In the genomic region with DNA sequence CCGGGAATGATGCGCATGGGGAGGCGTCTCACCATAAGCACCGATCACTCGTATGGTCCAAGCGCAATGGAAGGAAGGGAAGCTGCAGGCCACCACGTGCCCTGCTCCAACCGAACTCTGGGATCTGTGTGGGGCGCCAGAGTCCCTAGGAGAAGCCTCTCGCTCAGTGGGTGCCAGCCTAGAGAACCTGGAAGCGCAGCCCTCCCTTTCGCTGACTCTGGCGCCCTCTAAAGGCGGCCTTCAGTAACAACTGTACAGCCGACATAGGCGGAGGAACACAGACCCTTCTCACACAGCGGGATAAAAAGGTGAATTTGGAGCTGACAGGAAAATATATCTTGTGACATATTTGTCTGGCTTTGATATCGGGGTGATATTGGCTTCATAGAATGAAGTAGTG, we compare ENCODE assay signal across 8 cellular contexts.
DNase-seq lines count a peak whose midpoint lies in the region; ATAC-seq and TF ChIP-seq lines count a peak whose summit lies in the region.

No MANE protein-coding gene starts in this region.

- H3K36me3 Mint-ChIP-seq in activated CD8-positive, alpha-beta T cell treated with anti-CD3 and anti-CD28 coated beads for 36 hours (ENCODE audit: low read depth), result no peaks in the 10 kb centered on the region

- no peaks in the 10 kb centered on the region for H3K36me3 ChIP-seq in esophagus squamous epithelium
- no peaks in the 10 kb centered on the region for H3K36me3 ChIP-seq in psoas muscle (ENCODE audit: insufficient read depth in 1 of 2, low read depth in 1 of 2)

- H3K4me3 ChIP-seq in esophagus squamous epithelium (no peak overlapping the region), psoas muscle (no peak overlapping the region)

- no peak overlapping the region for H3K27ac ChIP-seq in esophagus squamous epithelium
- H3K27ac ChIP-seq in psoas muscle, result no peak overlapping the region

- H3K27me3 Mint-ChIP-seq in activated CD8-positive, alpha-beta T cell treated with anti-CD3 and anti-CD28 coated beads for 36 hours, result peaks cover 2% of the 10 kb centered on the region

- H3K27ac Mint-ChIP-seq in activated CD8-positive, alpha-beta T cell treated with anti-CD3 and anti-CD28 coated beads for 36 hours, result no peak overlapping the region

- peak; percentile 69 for ATAC-seq in GM21447 (IDR thresholded peaks at IDR 0.05; ENCODE audit: unreplicated experiment)
- peak; percentile 68 for ATAC-seq in activated CD8-positive, alpha-beta T cell treated with anti-CD3 and anti-CD28 coated beads for 36 hours
- no peak for ATAC-seq in psoas muscle
- ATAC-seq in HG02678 (IDR thresholded peaks at IDR 0.05; ENCODE audit: unreplicated experiment), result no peak

- H3K4me3 Mint-ChIP-seq in activated CD8-positive, alpha-beta T cell treated with anti-CD3 and anti-CD28 coated beads for 36 hours, result no peak overlapping the region

- H3K9me3 ChIP-seq in esophagus squamous epithelium (no peaks in the 10 kb centered on the region), psoas muscle (no peaks in the 10 kb centered on the region)

- 54 to 65% methylated on average over 4 to 12 of the region's 18 CpGs for WGBS in esophagus squamous epithelium, 2 donors
- WGBS in psoas muscle, 3 donors, result 25 to 54% (median 51%) methylated on average over 14 to 18 of the region's 18 CpGs

- H3K9me3 Mint-ChIP-seq in activated CD8-positive, alpha-beta T cell treated with anti-CD3 and anti-CD28 coated beads for 36 hours, result no peaks in the 10 kb centered on the region

- POLR2A ChIA-PET in activated CD8-positive, alpha-beta T cell treated with anti-CD3 and anti-CD28 coated beads for 36 hours (lab: Charles Lee), result no interaction called here

- H3K4me1 Mint-ChIP-seq in activated CD8-positive, alpha-beta T cell treated with anti-CD3 and anti-CD28 coated beads for 36 hours (ENCODE audit: low read depth), result no peaks in the 10 kb centered on the region

- TF ChIP-seq CTCF in activated CD8-positive, alpha-beta T cell treated with anti-CD3 and anti-CD28 coated beads for 36 hours (IDR thresholded peaks at IDR 0.05), result peak; percentile 66
- TF ChIP-seq CTCF in esophagus squamous epithelium (IDR thresholded peaks at IDR 0.05), result peak in 4 of 6 experiments; percentile 8 to 51 (median 40)
- peak; percentile 19 for TF ChIP-seq CTCF in psoas muscle (IDR thresholded peaks at IDR 0.05)

- H3K27me3 ChIP-seq in esophagus squamous epithelium (no peaks in the 10 kb centered on the region), psoas muscle (ENCODE audit: insufficient read depth in 3 of 3, low read length in 2 of 3) (no peaks in the 10 kb centered on the region)

- intact Hi-C loops in activated CD8-positive, alpha-beta T cell treated with anti-CD3 and anti-CD28 coated beads for 36 hours (cut with micrococcal nuclease), result loop anchor here (5.0 kb wide), 1 partner anchor 114 kb away; no protein-coding TSS in a partner anchor
- intact Hi-C loops in esophagus squamous epithelium (cut with DNase I) (no loop called here), psoas muscle (cut with DNase I) (loop anchor here in 1 of 2 donors (10.0 kb wide), 1 partner anchor 102 kb away; no protein-coding TSS in a partner anchor)

- peak; percentile 1 for DNase-seq in Ammon's horn (ENCODE audit: low spot score)
- peak; percentile 12 for DNase-seq in NCI-H510A (lab: John Stamatoyannopoulos, UW)
- DNase-seq in activated CD8-positive, alpha-beta T cell treated with anti-CD3 and anti-CD28 coated beads for 36 hours, result peak; percentile 55
- DNase-seq in esophagus squamous epithelium (lab: John Stamatoyannopoulos, UW), result no peak
- peak in 1 of 2 donors; percentile 12 for DNase-seq in psoas muscle
- DNase-seq in epidermal melanocyte (ENCODE audit: insufficient read length, low spot score), result no peak

- TF ChIP-seq POLR2A in esophagus squamous epithelium (IDR thresholded peaks at IDR 0.05), result no peak

- H3K4me1 ChIP-seq in esophagus squamous epithelium (no peaks in the 10 kb centered on the region), psoas muscle (no peaks in the 10 kb centered on the region)

- CTCF ChIA-PET in activated CD8-positive, alpha-beta T cell treated with anti-CD3 and anti-CD28 coated beads for 36 hours (lab: Charles Lee), result no interaction called here

Comparison
In these comparisons a context has a peak if more than half of its experiments do, and no peak if none do; other contexts are left out.
1. DNase-seq: peak in Ammon's horn (single experiment), NCI-H510A (single experiment) and activated CD8-positive, alpha-beta T cell treated with anti-CD3 and anti-CD28 coated beads for 36 hours (single experiment); none in esophagus squamous epithelium (single experiment) and epidermal melanocyte (single experiment).
2. ATAC-seq: peak in GM21447 (single experiment) and activated CD8-positive, alpha-beta T cell treated with anti-CD3 and anti-CD28 coated beads for 36 hours (single experiment); none in psoas muscle (0 of 4) and HG02678 (single experiment).
3. Peak in every context shown above with its lines, with median percentiles within 50 percentile points of each other: CTCF ChIP-seq.